ENCODE assay signal across 8 cellular contexts in genomic region chr4:54229631-54230478, GRCh38. TPM values are rescaled to one million over a fixed set of nuclear protein-coding genes. Genes with fewer than 3 reads are reported as not detected.
DNase-seq lines count a peak whose midpoint lies in the region; ATAC-seq and TF ChIP-seq lines count a peak whose summit lies in the region.

No MANE protein-coding gene starts in this region.

- H3K27ac ChIP-seq in neuronal stem cell (replicated peaks; ENCODE audit: low read length) (no peak overlapping the region), Karpas-422 (ENCODE audit: low read length) (no peak overlapping the region)

- ATAC-seq in HG03196 (IDR thresholded peaks at IDR 0.05; ENCODE audit: unreplicated experiment): no peak
- ATAC-seq in esophagus mucosa: no peak

- H3K18ac ChIP-seq in neuronal stem cell (ENCODE audit: low read length): peak overlapping the region; percentile 84

- POLR2A ChIA-PET in BJ (lab: Charles Lee): interaction anchor here (0.5 kb wide), 1 partner anchor 13 kb away, joined by 15 read pairs; no protein-coding TSS in a partner anchor

- H3K9me2 ChIP-seq in Karpas-422 (replicated peaks; ENCODE audit: insufficient read depth, low read length): no peaks in the 10 kb centered on the region

- TF ChIP-seq CTCF in BJ (IDR thresholded peaks at IDR 0.05; ENCODE audit: insufficient read depth, low read depth, low read length) (no peak), fibroblast of pulmonary artery (IDR thresholded peaks at IDR 0.05; ENCODE audit: low read length, missing control alignments) (no peak)

- H3K79me2 ChIP-seq in Karpas-422 (ENCODE audit: low read length): no peaks in the 10 kb centered on the region

- H3K27me3 ChIP-seq in BJ (ENCODE audit: control insufficient read depth, insufficient read depth, low read length) (no peaks in the 10 kb centered on the region), neuronal stem cell (ENCODE audit: control insufficient read depth in 3 of 3, insufficient read depth in 3 of 3, low read depth in 1 of 3, low read length in 3 of 3) (peaks cover 35 to 84% (median 76%) of the 10 kb centered on the region in 3 experiments), Karpas-422 (ENCODE audit: low read length) (no peaks in the 10 kb centered on the region)

- H4K20me1 ChIP-seq in Karpas-422 (ENCODE audit: insufficient read depth, low read depth, low read length): no peaks in the 10 kb centered on the region

- CTCF ChIA-PET in BJ (lab: Yijun Ruan, JAX): interaction anchor here (1.0 to 5.5 kb wide), 7 partner anchors 11 to 1215 kb away, joined by 3 to 57 read pairs (median 6); no protein-coding TSS in a partner anchor

- no peak overlapping the region for H2BK12ac ChIP-seq in neuronal stem cell (ENCODE audit: low read length)

- H4K91ac ChIP-seq in neuronal stem cell (ENCODE audit: low read depth, low read length, poor library complexity): no peak overlapping the region

- H3K9ac ChIP-seq in neuronal stem cell (ENCODE audit: low read depth, low read length, poor library complexity): no peak overlapping the region
- no peak overlapping the region for H3K9ac ChIP-seq in Karpas-422 (ENCODE audit: low read length)

- H2AK5ac ChIP-seq in neuronal stem cell (ENCODE audit: low read depth, low read length): peak overlapping the region; percentile 22

- H2AFZ ChIP-seq in neuronal stem cell (ENCODE audit: low read length) (peak overlapping the region; percentile 67), Karpas-422 (ENCODE audit: low read length) (no peak overlapping the region)

- H3K9me3 ChIP-seq in neuronal stem cell (replicated peaks in 1 of 2; ENCODE audit: control insufficient read depth in 2 of 2, insufficient read depth in 1 of 2, low read depth in 1 of 2, low read length in 2 of 2) (peaks cover 0 to 1% of the 10 kb centered on the region in 2 donors), Karpas-422 (ENCODE audit: low read length) (no peaks in the 10 kb centered on the region)

- no peak overlapping the region for H2BK15ac ChIP-seq in neuronal stem cell (ENCODE audit: low read length)

- no peak overlapping the region for H2BK5ac ChIP-seq in neuronal stem cell (ENCODE audit: low read length)

- peaks cover 10% of the 10 kb centered on the region; the same call in 1 of the 2 replicates for H3K36me3 ChIP-seq in BJ (ENCODE audit: control insufficient read depth, insufficient read depth, low read length)
- no peaks in the 10 kb centered on the region for H3K36me3 ChIP-seq in neuronal stem cell (replicated peaks in 1 of 2; ENCODE audit: control insufficient read depth in 2 of 2, insufficient read depth in 2 of 2, low read length in 2 of 2)
- no peaks in the 10 kb centered on the region for H3K36me3 ChIP-seq in Karpas-422 (ENCODE audit: insufficient read depth, low read length)

- no peak overlapping the region for H4K8ac ChIP-seq in neuronal stem cell (ENCODE audit: low read depth, low read length)

- TF ChIP-seq EP300 in Ishikawa (IDR thresholded peaks at IDR 0.05; ENCODE audit: borderline replicate concordance): no peak

- H3K4ac ChIP-seq in neuronal stem cell (ENCODE audit: low read length): no peak overlapping the region

- H3K14ac ChIP-seq in neuronal stem cell (ENCODE audit: low read length): no peak overlapping the region

- peak overlapping the region; percentile 92 for H3K4me3 ChIP-seq in BJ (ENCODE audit: low read depth, low read length)
- H3K4me3 ChIP-seq in fibroblast of pulmonary artery (replicated peaks; ENCODE audit: low read depth, low read length): peak overlapping the region; percentile 98
- no peak overlapping the region for H3K4me3 ChIP-seq in neuronal stem cell (ENCODE audit: low read length in 2 of 2)
- H3K4me3 ChIP-seq in Karpas-422 (ENCODE audit: low read length): no peak overlapping the region

- no peak for DNase-seq in BJ (ENCODE audit: low read depth)
- peak; percentile 45 for DNase-seq in fibroblast of pulmonary artery (ENCODE audit: low read depth)
- DNase-seq in neuronal stem cell (ENCODE audit: low spot score): peak; percentile 2
- DNase-seq in NCI-H2227 treated with DMSO at 0.1 percent for 48 hours (lab: John Stamatoyannopoulos, UW): no peak
- DNase-seq in Karpas-422: no peak

- H3K4me2 ChIP-seq in neuronal stem cell (ENCODE audit: insufficient read depth, low read length, poor library complexity, severe bottlenecking) (peak overlapping the region; percentile 74), Karpas-422 (ENCODE audit: low read depth, low read length, poor library complexity, severe bottlenecking) (no peak overlapping the region)

- no peak for TF ChIP-seq RAD21 in Ishikawa (IDR thresholded peaks at IDR 0.05; ENCODE audit: low read depth)

- H3K23ac ChIP-seq in neuronal stem cell (ENCODE audit: low read depth, low read length, poor library complexity): no peak overlapping the region

- H3K79me1 ChIP-seq in neuronal stem cell (ENCODE audit: low read depth, low read length): no peaks in the 10 kb centered on the region

- WGBS in neuronal stem cell (ENCODE audit: extremely low coverage in 2 of 2, insufficient read length in 2 of 2, insufficient replicate concordance in 1 of 2), 2 donors: no CpG with 5 or more reads among the region's 63 CpGs

- H2BK120ac ChIP-seq in neuronal stem cell (ENCODE audit: low read depth, low read length): no peak overlapping the region

- H3K4me1 ChIP-seq in neuronal stem cell (ENCODE audit: control insufficient read depth in 2 of 2, insufficient read depth in 1 of 2, low read depth in 1 of 2, low read length in 2 of 2) (peaks cover 4 to 16% of the 10 kb centered on the region in 2 donors), Karpas-422 (ENCODE audit: low read length) (peaks cover 28% of the 10 kb centered on the region)

TF ChIP-seq in Ishikawa, 13 proteins besides CTCF, POLR2A, EP300 and RAD21:
- TF ChIP-seq EGR1 (IDR thresholded peaks at IDR 0.05) (0 out of 2 replicates have a peak, but pooled peaks have one; percentile 33), ZBTB7A (IDR thresholded peaks at IDR 0.05; ENCODE audit: low read depth) (no peak), TAF1 (IDR thresholded peaks at IDR 0.05; ENCODE audit: low read depth) (no peak)

RNA-seq across cellular contexts. Expression of gene PDGFRA, which starts 0.8 kb away (rescaled TPM):
- 90.5 and 129 TPM in 2 replicates for polyA plus RNA-seq in BJ (2011; rRNA removed)
- polyA minus RNA-seq in BJ (2011; rRNA and poly(A)+ RNA removed): 84.9 and 119 TPM in 2 replicates
- 0.56 TPM for polyA plus RNA-seq in neuronal stem cell (2013, experiment 1 of 2)
- 0.66 TPM for polyA plus RNA-seq in neuronal stem cell (2013, experiment 2 of 2)
- not detected in 2 replicates for total RNA-seq in Karpas-422 (2014; rRNA removed; shearing (Covaris generic); ENCODE audit: low replicate concordance)
- total RNA-seq in esophagus mucosa: 11.6 TPM

Comparison
In these comparisons a context has a peak if more than half of its experiments do, and no peak if none do; other contexts are left out.
1. DNase-seq: peak in fibroblast of pulmonary artery (single experiment) and neuronal stem cell (single experiment); none in BJ (single experiment), NCI-H2227 treated with DMSO at 0.1 percent for 48 hours (single experiment) and Karpas-422 (single experiment).
2. H3K4me3 ChIP-seq: peak in BJ (single experiment) and fibroblast of pulmonary artery (single experiment); none in neuronal stem cell (0 of 2) and Karpas-422 (single experiment).
3. RNA of gene PDGFRA, which starts 0.8 kb away (total RNA-seq): 11.6 TPM in esophagus mucosa (single experiment); not detected in Karpas-422; every median in the first group is over 10 times any median in the second.